Comparison of ENCODE assay signal across 1 cellular context in genomic region chr3:61828880-61829279, GRCh38.
TF ChIP-seq lines count a peak whose summit lies in the region.

No MANE protein-coding gene starts in this region.

TF ChIP-seq in GM23338, 12 proteins besides CTCF, POLR2A, EP300 and RAD21:
- no peak for TF ChIP-seq ETS1 (IDR thresholded peaks at IDR 0.05)
- no peak for TF ChIP-seq EZH2phosphoT487 (IDR thresholded peaks at IDR 0.05; ENCODE audit: unreplicated experiment)
- no peak for TF ChIP-seq STAT1 (IDR thresholded peaks at IDR 0.05; ENCODE audit: unreplicated experiment)
- TF ChIP-seq POLR2AphosphoS5 (IDR thresholded peaks at IDR 0.05; ENCODE audit: low read depth) = no peak
- TF ChIP-seq NANOG (IDR thresholded peaks at IDR 0.05; ENCODE audit: borderline replicate concordance) = no peak
- no peak for TF ChIP-seq ZNF462 (CRISPR knock-in tag; IDR thresholded peaks at IDR 0.05)
- no peak for TF ChIP-seq JUNB (IDR thresholded peaks at IDR 0.05; ENCODE audit: unreplicated experiment)
- no peak for TF ChIP-seq ZNF331 (CRISPR knock-in tag; IDR thresholded peaks at IDR 0.05; ENCODE audit: low read depth)
- TF ChIP-seq EZH2 (IDR thresholded peaks at IDR 0.05; ENCODE audit: low read depth, unreplicated experiment) = no peak
- TF ChIP-seq CREB1 (CRISPR knock-in tag; IDR thresholded peaks at IDR 0.05; ENCODE audit: low read depth) = no peak
- no peak for TF ChIP-seq ZNF114 (CRISPR knock-in tag; IDR thresholded peaks at IDR 0.05)
- TF ChIP-seq REST (IDR thresholded peaks at IDR 0.05; ENCODE audit: unreplicated experiment) = no peak
